ENCODE assay signal across 8 cellular contexts in the genomic region with DNA sequence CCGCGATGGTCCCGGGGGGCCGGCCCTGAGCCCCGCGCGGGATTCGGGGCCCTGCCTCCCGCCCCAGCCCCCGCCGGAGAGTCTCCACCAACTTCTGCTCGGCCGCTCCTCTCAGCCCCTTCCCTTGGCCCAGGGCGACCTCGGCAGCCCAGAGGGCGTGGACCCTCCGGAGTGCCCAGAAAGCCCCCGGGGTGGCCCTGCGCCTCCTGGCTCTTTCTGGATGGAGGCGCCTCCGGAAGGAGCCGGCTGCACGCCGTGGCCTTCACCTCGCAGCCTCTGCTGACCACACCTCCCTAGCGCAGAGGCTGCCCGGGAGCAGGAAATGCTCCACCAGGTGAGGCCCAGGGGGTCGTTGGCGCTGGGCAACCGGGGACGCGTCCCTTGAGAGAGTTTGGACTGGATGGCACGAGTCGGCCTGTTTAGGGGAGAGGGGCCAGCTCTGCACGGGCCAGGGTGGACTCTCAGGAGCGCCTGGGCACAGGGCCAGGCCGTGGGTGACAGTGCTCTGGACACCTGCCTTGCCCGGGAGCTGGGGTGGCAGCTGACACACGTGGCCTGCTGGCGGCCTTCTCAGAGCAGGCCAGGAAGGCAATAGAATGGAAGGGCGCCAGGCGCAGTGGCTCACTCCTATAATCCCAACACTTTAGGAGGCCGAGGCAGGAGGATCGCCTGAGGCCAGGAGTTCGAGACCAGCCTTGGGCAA. TPM values are rescaled to one million over a fixed set of nuclear protein-coding genes. Genes with fewer than 3 reads are reported as not detected.
DNase-seq lines count a peak whose midpoint lies in the region; ATAC-seq, FAIRE-seq and TF ChIP-seq lines count a peak whose summit lies in the region.

No MANE protein-coding gene starts in this region.

- no peaks in the 10 kb centered on the region for H3K9me3 ChIP-seq in CD8-positive, alpha-beta memory T cell (ENCODE audit: low read length)
- H3K9me3 ChIP-seq in H1 (ENCODE audit: insufficient read depth in 2 of 2, low read depth in 1 of 2, low read length in 1 of 2) = no peaks in the 10 kb centered on the region

- peak overlapping the region; percentile 4 to 14 (median 10); a peak in 4 of 7 replicates for H3K9ac ChIP-seq in H1 (replicated peaks in 1 of 4; ENCODE audit: extremely low read depth in 1 of 4, low read depth in 3 of 4, low read length in 3 of 4)

- no peak overlapping the region for H2BK120ac ChIP-seq in H1 (replicated peaks; ENCODE audit: low read depth, low read length)

- H2AFZ ChIP-seq in H1 (ENCODE audit: low read length) = no peak overlapping the region

- peaks cover 22 to 49% (median 26%) of the 10 kb centered on the region in 3 donors for H3K4me1 Mint-ChIP-seq in CD8-positive, alpha-beta memory T cell
- peaks cover 20 to 37% (median 37%) of the 10 kb centered on the region in 3 donors for H3K4me1 Mint-ChIP-seq in naive B cell

- H4K91ac ChIP-seq in H1 (replicated peaks; ENCODE audit: insufficient read length, low read length) = no peak overlapping the region

- H4K5ac ChIP-seq in H1 (ENCODE audit: insufficient read length, low read depth, low read length) = peak overlapping the region; percentile 33

- H3K23me2 ChIP-seq in H1 (ENCODE audit: low read depth, low read length) = peaks cover 7% of the 10 kb centered on the region; the same call in 1 of the 2 replicates

- no peak for TF ChIP-seq EP300 in H1 (IDR thresholded peaks at IDR 0.05; ENCODE audit: borderline replicate concordance in 1 of 2, low read depth in 2 of 2, low read length in 2 of 2)

- no peak for TF ChIP-seq CTCF in H1 (IDR thresholded peaks at IDR 0.05; ENCODE audit: control extremely low read depth in 1 of 3, insufficient read depth in 1 of 3, low read depth in 1 of 3, low read length in 3 of 3)

- H2AK5ac ChIP-seq in H1 (ENCODE audit: low read depth, low read length) = 0 out of 2 replicates have a peak overlapping the region, but pooled peaks have one; percentile 32

- H4K8ac ChIP-seq in H1 (ENCODE audit: extremely low read depth, insufficient read depth, low read length) = peak overlapping the region; percentile 25; the same call in 1 of the 2 replicates

- no peak for FAIRE-seq in H1 (lab: Jason Lieb, UNC)
- FAIRE-seq in GM19239 (lab: Jason Lieb, UNC) = no peak

- no peak overlapping the region for H2BK12ac ChIP-seq in H1 (ENCODE audit: low read depth, low read length)

- peaks cover 16% of the 10 kb centered on the region for H3K4me1 ChIP-seq in CD8-positive, alpha-beta memory T cell (ENCODE audit: insufficient read depth, low read length)
- H3K4me1 ChIP-seq in H1 (replicated peaks in 1 of 4; ENCODE audit: control insufficient read depth in 3 of 4, insufficient read depth in 4 of 4, low read length in 3 of 4) = peaks cover 0 to 12% (median 7%) of the 10 kb centered on the region in 4 experiments; a peak in 5 of 7 replicates

- H3K36me3 ChIP-seq in CD8-positive, alpha-beta memory T cell (ENCODE audit: insufficient read depth, low read length) = no peaks in the 10 kb centered on the region
- H3K36me3 ChIP-seq in H1 (ENCODE audit: control insufficient read depth in 2 of 4, insufficient read depth in 4 of 4, low read length in 3 of 4) = peaks cover 0 to 4% (median 2%) of the 10 kb centered on the region in 4 experiments; a peak in 1 of 8 replicates

- H3K27ac ChIP-seq in CD8-positive, alpha-beta memory T cell (ENCODE audit: low read depth, low read length) = no peak overlapping the region
- H3K27ac ChIP-seq in H1 (ENCODE audit: low read depth, low read length) = no peak overlapping the region

- POLR2A ChIA-PET in CD8-positive, alpha-beta memory T cell (lab: Charles Lee) = interaction anchor here (0.7 to 1.5 kb wide), 2 partner anchors 8 to 9 kb away, joined by 3 read pairs; no protein-coding TSS in a partner anchor
- POLR2A ChIA-PET in H1 (lab: Charles Lee; ENCODE audit: partially characterized antibody) = interaction anchor here (1.4 to 2.0 kb wide), 2 partner anchors 10 to 26 kb away, joined by 3 to 6 read pairs; a partner anchor contains a TSS

- H3K4me3 ChIP-seq in CD8-positive, alpha-beta memory T cell (ENCODE audit: low read length) = peak overlapping the region; percentile 26
- H3K4me3 ChIP-seq in H1 (ENCODE audit: extremely low read depth in 1 of 4, insufficient read depth in 2 of 4, low read depth in 3 of 4, low read length in 4 of 4) = peak overlapping the region; percentile 43 to 89 (median 63)

- peak; percentile 24 for ATAC-seq in naive B cell (ENCODE audit: low read depth in 2 of 2)
- no peak for ATAC-seq in HG03095 (IDR thresholded peaks at IDR 0.05; ENCODE audit: unreplicated experiment)

- H3K79me2 ChIP-seq in H1 (ENCODE audit: control insufficient read depth in 1 of 2, insufficient read depth in 2 of 2, low read length in 2 of 2) = no peaks in the 10 kb centered on the region

- H3K4ac ChIP-seq in H1 (replicated peaks; ENCODE audit: insufficient read length, low read depth, low read length) = no peak overlapping the region

- TF ChIP-seq POLR2A in H1 (IDR thresholded peaks at IDR 0.05; ENCODE audit: control extremely low read depth in 1 of 2, low read depth in 2 of 2, low read length in 2 of 2) = no peak

- no peak overlapping the region for H3K14ac ChIP-seq in H1 (ENCODE audit: insufficient read length)

- H3K36me3 Mint-ChIP-seq in CD8-positive, alpha-beta memory T cell = peaks cover 0 to 11% (median 0%) of the 10 kb centered on the region in 3 donors
- H3K36me3 Mint-ChIP-seq in naive B cell = no peaks in the 10 kb centered on the region

- CTCF ChIA-PET in CD8-positive, alpha-beta memory T cell (lab: Charles Lee) = no interaction called here
- CTCF ChIA-PET in H1 (lab: Charles Lee; ENCODE audit: partially characterized antibody) = interaction anchor here (0.7 to 1.0 kb wide), 3 partner anchors 37 to 242 kb away, joined by 3 read pairs; no protein-coding TSS in a partner anchor

- H3K27ac Mint-ChIP-seq in CD8-positive, alpha-beta memory T cell = peak overlapping the region in 6 of 8 donors; percentile 27 to 65 (median 42)
- H3K27ac Mint-ChIP-seq in naive B cell = no peak overlapping the region

- DNase-seq in CD8-positive, alpha-beta memory T cell = no peak
- peak; percentile 76 for DNase-seq in NCI-H748 (lab: John Stamatoyannopoulos, UW; ENCODE audit: unreplicated experiment)
- DNase-seq in H1 (ENCODE audit: low read depth in 1 of 2, low spot score in 2 of 2) = peak in 1 of 2 experiments; percentile 77
- no peak for DNase-seq in naive B cell
- DNase-seq in NOMO-1 treated with DMSO at 0.1 percent for 48 hours (lab: John Stamatoyannopoulos, UW; ENCODE audit: unreplicated experiment) = no peak
- no peak for DNase-seq in NCI-H446 treated with DMSO at 0.1 percent for 48 hours (lab: John Stamatoyannopoulos, UW)
- DNase-seq in GM19239 (ENCODE audit: insufficient read length, low spot score) = no peak

- no peak overlapping the region for H3K23ac ChIP-seq in H1 (ENCODE audit: insufficient read length)

- H3K27me3 ChIP-seq in CD8-positive, alpha-beta memory T cell (ENCODE audit: insufficient read depth, low read length, poor library complexity, severe bottlenecking) = no peaks in the 10 kb centered on the region
- peaks cover 0 to 4% (median 0%) of the 10 kb centered on the region in 4 experiments; a peak in 1 of 7 replicates for H3K27me3 ChIP-seq in H1 (replicated peaks in 1 of 4; ENCODE audit: control insufficient read depth in 3 of 4, extremely low read depth in 1 of 4, insufficient read depth in 3 of 4, low read length in 3 of 4)

- H2BK5ac ChIP-seq in H1 (ENCODE audit: low read depth, low read length) = peak overlapping the region; percentile 24; the same call in 1 of the 2 replicates

- H3K18ac ChIP-seq in H1 (ENCODE audit: extremely low read depth, low read length) = no peak overlapping the region; the same call in 1 of the 2 replicates

- peaks cover 0 to 4% of the 10 kb centered on the region in 2 donors for H3K27me3 Mint-ChIP-seq in CD8-positive, alpha-beta memory T cell
- H3K27me3 Mint-ChIP-seq in naive B cell = no peaks in the 10 kb centered on the region

- no peak for TF ChIP-seq RAD21 in H1 (IDR thresholded peaks at IDR 0.05 in 1 of 2, conservative IDR thresholded peaks at IDR 0.05 in 1 of 2; ENCODE audit: low read depth in 2 of 2, low read length in 2 of 2)

- H2BK15ac ChIP-seq in H1 (ENCODE audit: low read length) = no peak overlapping the region; the same call in 1 of the 2 replicates

- H3K79me1 ChIP-seq in H1 (ENCODE audit: low read depth, low read length) = no peaks in the 10 kb centered on the region

- H3K4me3 Mint-ChIP-seq in CD8-positive, alpha-beta memory T cell = peak overlapping the region; percentile 67 to 84 (median 72)
- peak overlapping the region; percentile 36 to 88 (median 74) for H3K4me3 Mint-ChIP-seq in naive B cell

- H3K9me3 Mint-ChIP-seq in CD8-positive, alpha-beta memory T cell = no peaks in the 10 kb centered on the region
- H3K9me3 Mint-ChIP-seq in naive B cell = no peaks in the 10 kb centered on the region

- H3K56ac ChIP-seq in H1 (replicated peaks; ENCODE audit: insufficient read length, low read depth, low read length) = no peak overlapping the region

- H4K20me1 ChIP-seq in H1 (replicated peaks in 1 of 2; ENCODE audit: control insufficient read depth in 1 of 2, insufficient read depth in 2 of 2, low read length in 2 of 2) = peaks cover 0 to 1% of the 10 kb centered on the region in 2 experiments

- H2BK20ac ChIP-seq in H1 (ENCODE audit: low read length) = no peak overlapping the region

- peak overlapping the region; percentile 58 to 100 for H3K4me2 ChIP-seq in H1 (ENCODE audit: insufficient read depth in 1 of 2, low read depth in 2 of 2, low read length in 2 of 2)

- 36% methylated on average over 28 of the region's 45 CpGs; no CpG with 5 or more reads in 1 of the 2 experiments for WGBS in H1 (ENCODE audit: extremely low coverage in 1 of 2, insufficient coverage in 1 of 2, insufficient read length in 1 of 2, insufficient replicate concordance in 2 of 2, low coverage in 1 of 2, low lambda C conversion rate in 2 of 2, missing lambda C conversion rate in 1 of 2), 2 experiments

RNA-seq across cellular contexts. Expression of a gene that starts 0.6 kb away (rescaled TPM):
- total RNA-seq in CD8-positive, alpha-beta memory T cell = 1 to 10 TPM; 3.5 to 4.5 TPM
- 11.2 TPM for polyA plus RNA-seq in CD8-positive, alpha-beta memory T cell
- total RNA-seq in H1 (2021; fragmentation: NEBNext Ultra II Directional; extraction: Animal tissue kit (Norgen Biotek cat#: 25700)) = 5.5 and 5.7 TPM in 2 replicates
- polyA plus RNA-seq in H1 (2011; rRNA removed) (4.3 and 4.4 TPM in 2 replicates), naive B cell (ENCODE audit: low read depth in 6 of 6) (1 to 10 TPM; 1.1 to 4.0 (median 1.7) TPM)
- polyA plus RNA-seq in H1 (2011; cell fraction: cytosol; rRNA removed) = 5.4 TPM
- polyA plus RNA-seq in H1 (2011; cell fraction: nucleus; rRNA removed) = 6.3 TPM
- 2.0 to 4.2 TPM (median 3.2 TPM) in 4 replicates for polyA plus RNA-seq in H1 (2012, experiment 1 of 2)
- 2.2 TPM for polyA plus RNA-seq in H1 (2012, experiment 2 of 2)
- 4.1 TPM for polyA plus RNA-seq in H1 (2013, experiment 1 of 2)
- 4.0 TPM for polyA plus RNA-seq in H1 (2013, experiment 2 of 2)
- polyA minus RNA-seq in H1 (2011; rRNA and poly(A)+ RNA removed) = 9.9 and 11.6 TPM in 2 replicates
- polyA minus RNA-seq in H1 (2011; cell fraction: cytosol; rRNA and poly(A)+ RNA removed) = 6.5 TPM
- 5.6 TPM for polyA minus RNA-seq in H1 (2011; cell fraction: nucleus; rRNA and poly(A)+ RNA removed)

RNA-seq across cellular contexts. Expression of a gene that starts 21.1 kb away (rescaled TPM):
- 10 to 100 TPM; 26.5 TPM for total RNA-seq in CD8-positive, alpha-beta memory T cell
- 5.2 TPM for polyA plus RNA-seq in CD8-positive, alpha-beta memory T cell
- total RNA-seq in H1 (2021; fragmentation: NEBNext Ultra II Directional; extraction: Animal tissue kit (Norgen Biotek cat#: 25700)) = 13.7 and 15.5 TPM in 2 replicates
- polyA plus RNA-seq in H1 (2011; rRNA removed) (3.6 and 6.3 TPM in 2 replicates), naive B cell (ENCODE audit: low read depth in 6 of 6) (1 to 10 TPM in 5 of 6 donors, under 1 TPM in 1; 0.97 to 5.7 (median 1.8) TPM)
- polyA plus RNA-seq in H1 (2011; cell fraction: cytosol; rRNA removed) = 5.4 TPM
- 12.3 TPM for polyA plus RNA-seq in H1 (2011; cell fraction: nucleus; rRNA removed)
- polyA plus RNA-seq in H1 (2012, experiment 1 of 2) = 7.2 to 11.4 TPM (median 10.5 TPM) in 4 replicates
- polyA plus RNA-seq in H1 (2012, experiment 2 of 2) = 4.4 TPM
- 4.5 TPM for polyA plus RNA-seq in H1 (2013, experiment 1 of 2)
- 4.4 TPM for polyA plus RNA-seq in H1 (2013, experiment 2 of 2)
- 1.4 and 3.9 TPM in 2 replicates for polyA minus RNA-seq in H1 (2011; rRNA and poly(A)+ RNA removed)
- polyA minus RNA-seq in H1 (2011; cell fraction: cytosol; rRNA and poly(A)+ RNA removed) = 5.4 TPM
- polyA minus RNA-seq in H1 (2011; cell fraction: nucleus; rRNA and poly(A)+ RNA removed) = 4.3 TPM

RNA-seq across cellular contexts. Expression of a gene that starts 26.2 kb away (rescaled TPM):
- total RNA-seq in CD8-positive, alpha-beta memory T cell = 10 to 100 TPM; 45.8 to 47.3 TPM
- polyA plus RNA-seq in CD8-positive, alpha-beta memory T cell = 46.9 TPM
- 25.7 and 26.1 TPM in 2 replicates for total RNA-seq in H1 (2021; fragmentation: NEBNext Ultra II Directional; extraction: Animal tissue kit (Norgen Biotek cat#: 25700))
- polyA plus RNA-seq in H1 (2011; rRNA removed) = 23.0 and 37.3 TPM in 2 replicates
- 21.9 TPM for polyA plus RNA-seq in H1 (2011; cell fraction: cytosol; rRNA removed)
- polyA plus RNA-seq in H1 (2011; cell fraction: nucleus; rRNA removed) = 30.1 TPM
- 18.8 to 22.4 TPM (median 19.7 TPM) in 4 replicates for polyA plus RNA-seq in H1 (2012, experiment 1 of 2)
- polyA plus RNA-seq in H1 (2012, experiment 2 of 2) = 26.1 TPM
- 18.3 TPM for polyA plus RNA-seq in H1 (2013, experiment 1 of 2)
- 18.0 TPM for polyA plus RNA-seq in H1 (2013, experiment 2 of 2)
- 12.6 and 15.0 TPM in 2 replicates for polyA minus RNA-seq in H1 (2011; rRNA and poly(A)+ RNA removed)
- polyA minus RNA-seq in H1 (2011; cell fraction: cytosol; rRNA and poly(A)+ RNA removed) = 18.3 TPM
- polyA minus RNA-seq in H1 (2011; cell fraction: nucleus; rRNA and poly(A)+ RNA removed) = 12.6 TPM
- 10 to 100 TPM; 27.1 to 47.7 (median 34.4) TPM for polyA plus RNA-seq in naive B cell (ENCODE audit: low read depth in 6 of 6)

RNA-seq across cellular contexts. Expression of a gene that starts 38.8 kb away (rescaled TPM):
- total RNA-seq in CD8-positive, alpha-beta memory T cell = 10 to 100 TPM; 31.6 to 34.9 TPM
- polyA plus RNA-seq in CD8-positive, alpha-beta memory T cell = 57.6 TPM
- 50.2 and 50.8 TPM in 2 replicates for total RNA-seq in H1 (2021; fragmentation: NEBNext Ultra II Directional; extraction: Animal tissue kit (Norgen Biotek cat#: 25700))
- polyA plus RNA-seq in H1 (2011; rRNA removed) = 171 and 174 TPM in 2 replicates
- 99.9 TPM for polyA plus RNA-seq in H1 (2011; cell fraction: cytosol; rRNA removed)
- 88.3 TPM for polyA plus RNA-seq in H1 (2011; cell fraction: nucleus; rRNA removed)
- 49.5 to 61.1 TPM (median 51.8 TPM) in 4 replicates for polyA plus RNA-seq in H1 (2012, experiment 1 of 2)
- polyA plus RNA-seq in H1 (2012, experiment 2 of 2) = 83.8 TPM
- polyA plus RNA-seq in H1 (2013, experiment 1 of 2) = 58.5 TPM
- polyA plus RNA-seq in H1 (2013, experiment 2 of 2) = 61.2 TPM
- polyA minus RNA-seq in H1 (2011; rRNA and poly(A)+ RNA removed) = 155 TPM in 2 replicates
- 28.9 TPM for polyA minus RNA-seq in H1 (2011; cell fraction: cytosol; rRNA and poly(A)+ RNA removed)
- polyA minus RNA-seq in H1 (2011; cell fraction: nucleus; rRNA and poly(A)+ RNA removed) = 50.4 TPM
- 10 to 100 TPM; 77.9 to 97.7 (median 81.4) TPM for polyA plus RNA-seq in naive B cell (ENCODE audit: low read depth in 6 of 6)

Comparison
In these comparisons a context has a peak if more than half of its experiments do, and no peak if none do; other contexts are left out.
1. H3K27ac Mint-ChIP-seq: peak in CD8-positive, alpha-beta memory T cell (6 of 8); none in naive B cell (0 of 6).